ENCODE assay signal across 1 cellular context in the genomic region with DNA sequence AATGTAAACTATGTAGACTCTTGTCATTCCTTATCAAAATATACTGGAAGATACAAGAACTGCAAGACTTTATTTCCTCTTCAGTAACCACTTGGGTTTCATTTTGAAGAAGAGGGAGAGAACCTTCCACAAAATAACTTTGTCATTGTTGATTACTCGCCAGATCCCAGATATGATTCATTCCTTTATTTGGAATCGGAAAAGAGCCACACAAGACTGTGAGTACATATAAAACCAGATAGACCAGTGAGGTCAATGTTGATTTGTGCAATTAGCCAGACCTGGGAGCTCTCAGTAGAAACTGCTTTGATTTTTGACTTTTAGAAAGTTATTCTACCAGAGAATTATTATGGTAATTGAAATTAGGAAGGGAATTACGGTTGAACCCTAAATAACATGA.
TF ChIP-seq lines count a peak whose summit lies in the region.

No MANE protein-coding gene starts in this region.

TF ChIP-seq in IMR-90, 13 proteins besides CTCF, POLR2A, EP300 and RAD21 (continued from another document):
- TF ChIP-seq ELK1 (IDR thresholded peaks at IDR 0.05; ENCODE audit: borderline replicate concordance, low read depth, low read length) (no peak), CEBPB (IDR thresholded peaks at IDR 0.05; ENCODE audit: low read depth, low read length) (no peak), RFX5 (IDR thresholded peaks at IDR 0.05; ENCODE audit: low read depth, low read length) (no peak), BHLHE40 (IDR thresholded peaks at IDR 0.05; ENCODE audit: low read depth, low read length) (no peak), CHD1 (IDR thresholded peaks at IDR 0.05; ENCODE audit: low read depth, low read length) (no peak), SMC3 (IDR thresholded peaks at IDR 0.05; ENCODE audit: low read depth, low read length) (no peak), MXI1 (IDR thresholded peaks at IDR 0.05; ENCODE audit: borderline replicate concordance, low read depth, low read length) (no peak)
- TF ChIP-seq, protein P1, sequence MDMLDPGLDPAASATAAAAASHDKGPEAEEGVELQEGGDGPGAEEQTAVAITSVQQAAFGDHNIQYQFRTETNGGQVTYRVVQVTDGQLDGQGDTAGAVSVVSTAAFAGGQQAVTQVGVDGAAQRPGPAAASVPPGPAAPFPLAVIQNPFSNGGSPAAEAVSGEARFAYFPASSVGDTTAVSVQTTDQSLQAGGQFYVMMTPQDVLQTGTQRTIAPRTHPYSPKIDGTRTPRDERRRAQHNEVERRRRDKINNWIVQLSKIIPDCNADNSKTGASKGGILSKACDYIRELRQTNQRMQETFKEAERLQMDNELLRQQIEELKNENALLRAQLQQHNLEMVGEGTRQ (IDR thresholded peaks at IDR 0.05; ENCODE audit: low read depth, low read length), result no peak
